Comparison of ENCODE assay signal across 17 cellular contexts in the genomic region with DNA sequence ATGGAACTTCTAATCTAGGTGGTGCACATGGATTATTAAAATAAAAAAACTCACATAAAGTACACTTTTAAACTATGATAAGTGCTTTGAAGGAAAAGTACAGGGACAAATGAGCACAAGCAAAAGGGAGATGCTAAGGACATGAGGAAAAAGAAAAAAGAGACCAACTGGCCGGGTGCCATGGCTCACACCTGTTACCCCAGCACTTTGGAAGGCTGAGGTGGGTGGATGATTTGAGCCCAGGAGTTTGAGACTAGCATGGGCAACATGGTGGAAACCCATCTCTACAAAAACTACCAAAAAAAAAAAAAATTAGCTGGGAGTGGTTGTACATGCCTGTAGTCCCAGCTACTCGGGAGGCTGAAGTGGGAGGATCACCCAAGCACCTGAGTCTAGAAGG.
DNase-seq lines count a peak whose midpoint lies in the region; ATAC-seq and TF ChIP-seq lines count a peak whose summit lies in the region.
"Had no signal": no experiment of that assay in that cellular context is flagged by ENCODE, and none has a peak within 500 bp of the region (broad histone marks: within the 10 kb centered on the region; RNA-seq: fewer than 3 reads in every experiment).

No MANE protein-coding gene starts in this region.

- no peak overlapping the region for H3K9ac ChIP-seq in IMR-90 (ENCODE audit: low read depth, low read length)
- H3K9ac ChIP-seq in parathyroid adenoma: no peak overlapping the region

- H3K27me3 Mint-ChIP-seq in chondrocyte (ENCODE audit: low read depth): peaks cover 7% of the 10 kb centered on the region
- peaks cover 13 to 41% of the 10 kb centered on the region in 2 donors for H3K27me3 Mint-ChIP-seq in T-cell

- no TSS peak for BruUV-seq in IMR-90 (replicated peaks; lab: Mats Ljungman, UMichigan)

- H3K27ac Mint-ChIP-seq in chondrocyte (ENCODE audit: unreplicated experiment): peak overlapping the region; percentile 75
- H3K27ac Mint-ChIP-seq in T-cell: no peak overlapping the region

- no peaks in the 10 kb centered on the region for H4K20me1 ChIP-seq in IMR-90 (ENCODE audit: insufficient read depth, low read length)

- no peak overlapping the region for H3K56ac ChIP-seq in IMR-90 (ENCODE audit: extremely low read depth, insufficient read depth, low read length)

- H2AFZ ChIP-seq in ACC112 (ENCODE audit: low read length, unreplicated experiment) (peak overlapping the region; percentile 87), IMR-90 (replicated peaks; ENCODE audit: low read length, poor library complexity) (no peak overlapping the region), parathyroid adenoma (peak overlapping the region; percentile 71)

- no peak overlapping the region; the same call in 1 of the 2 replicates for H3K18ac ChIP-seq in IMR-90 (ENCODE audit: low read depth, low read length)

- TF ChIP-seq CTCF in IMR-90 (conservative IDR thresholded peaks at IDR 0.05; ENCODE audit: low read depth, low read length) (no peak), chondrocyte (IDR thresholded peaks at IDR 0.05) (no peak), parathyroid adenoma (IDR thresholded peaks at IDR 0.05) (no peak), WERI-Rb-1 (IDR thresholded peaks at IDR 0.05; ENCODE audit: low read depth, low read length) (no peak)

- 0 out of 2 replicates have a peak, but pooled peaks cover 3% of the 10 kb centered on the region for H3K9me1 ChIP-seq in IMR-90 (ENCODE audit: insufficient read depth, low read length)

- no peak overlapping the region for H2AK9ac ChIP-seq in IMR-90 (replicated peaks; ENCODE audit: low read depth, low read length, poor library complexity)

- CTCF ChIA-PET in IMR-90 (lab: Yijun Ruan, JAX): interaction anchor here (0.5 to 2.0 kb wide), 12 partner anchors 8 to 532 kb away, joined by 3 to 8 read pairs (median 3); no protein-coding TSS in a partner anchor
- CTCF ChIA-PET in T-cell (lab: Charles Lee): interaction anchor here (1.1 to 3.0 kb wide), 6 partner anchors 38 to 265 kb away, joined by 3 to 17 read pairs (median 11); no protein-coding TSS in a partner anchor

- H4K5ac ChIP-seq in IMR-90 (ENCODE audit: low read depth, low read length): no peak overlapping the region

- H3K14ac ChIP-seq in IMR-90 (replicated peaks; ENCODE audit: low read depth, low read length): 0 out of 2 replicates have a peak overlapping the region, but pooled peaks have one; percentile 37

- H2BK15ac ChIP-seq in IMR-90 (ENCODE audit: low read depth, low read length): no peak overlapping the region

- WGBS in IMR-90 (ENCODE audit: extremely low coverage in 2 of 2, insufficient read length in 1 of 2), 2 experiments: no CpG with 5 or more reads among the region's 2 CpGs

- H3K4me3 Mint-ChIP-seq in chondrocyte (ENCODE audit: unreplicated experiment): no peak overlapping the region
- no peak overlapping the region for H3K4me3 Mint-ChIP-seq in T-cell

- peak overlapping the region; percentile 74 for H2BK120ac ChIP-seq in IMR-90 (ENCODE audit: low read depth, low read length)

- H3K27me3 ChIP-seq in ACC112 (ENCODE audit: insufficient read depth, low read length) (no peaks in the 10 kb centered on the region), IMR-90 (ENCODE audit: control insufficient read depth, insufficient read depth, low read length) (no peaks in the 10 kb centered on the region), parathyroid adenoma (ENCODE audit: control insufficient read depth, insufficient read depth, low read length) (no peaks in the 10 kb centered on the region), WERI-Rb-1 (ENCODE audit: insufficient read depth, low read depth, severe bottlenecking) (peaks cover 32% of the 10 kb centered on the region)

- no peaks in the 10 kb centered on the region for H3K9me3 ChIP-seq in IMR-90 (ENCODE audit: control insufficient read depth, insufficient read depth, low read length)
- H3K9me3 ChIP-seq in parathyroid adenoma (ENCODE audit: control insufficient read depth, low read length): no peaks in the 10 kb centered on the region
- H3K9me3 ChIP-seq in WERI-Rb-1 (ENCODE audit: severe bottlenecking): no peaks in the 10 kb centered on the region

- no peaks in the 10 kb centered on the region for H3K9me3 Mint-ChIP-seq in chondrocyte (ENCODE audit: low read depth)
- H3K9me3 Mint-ChIP-seq in T-cell: no peaks in the 10 kb centered on the region

- H3K4me1 Mint-ChIP-seq in chondrocyte (ENCODE audit: low read depth): peaks cover 22% of the 10 kb centered on the region
- H3K4me1 Mint-ChIP-seq in T-cell: no peaks in the 10 kb centered on the region

- peak overlapping the region; percentile 77 for H3K4ac ChIP-seq in IMR-90 (ENCODE audit: low read depth, low read length)

- H2BK20ac ChIP-seq in IMR-90 (ENCODE audit: low read depth, low read length): peak overlapping the region; percentile 46; the same call in 1 of the 2 replicates

- DNase-seq in IMR-90 (no peak), chondrocyte (ENCODE audit: low spot score) (no peak), WERI-Rb-1 (no peak), COLO829 (ENCODE audit: low spot score) (no peak), T-cell (no peak)
- DNase-seq in activated effector memory CD4-positive, alpha-beta T cell treated with anti-CD3 and anti-CD28 coated beads, Interleukin-2, amount 50 U/mL, for 16 hours: no peak
- DNase-seq: C1 segment of cervical spinal cord; GOT3; Karpas-422; MM.1S; NCI-H1092 treated with DMSO at 0.1 percent for 48 hours; NCI-H2107; NCI-H2227 treated with DMSO at 0.1 percent for 48 hours; NCI-H524 treated with DMSO at 0.1 percent for 48 hours; NK-92 treated with Interleukin-12 subunit alpha and Interleukin-12 subunit beta, amount 100 ng/mL, for 24 hours had no signal

- H3K4me2 ChIP-seq in IMR-90 (ENCODE audit: low read depth, low read length) (no peak overlapping the region), parathyroid adenoma (ENCODE audit: low read length) (no peak overlapping the region)

- H3K36me3 ChIP-seq in ACC112 (ENCODE audit: insufficient read depth, low read length) (no peaks in the 10 kb centered on the region), IMR-90 (ENCODE audit: control insufficient read depth, insufficient read depth, low read length) (no peaks in the 10 kb centered on the region), parathyroid adenoma (ENCODE audit: control insufficient read depth, insufficient read depth, low read length) (no peaks in the 10 kb centered on the region), WERI-Rb-1 (no peaks in the 10 kb centered on the region)

- no peaks in the 10 kb centered on the region for H3K79me1 ChIP-seq in IMR-90 (ENCODE audit: low read depth in 1 of 2, low read length in 2 of 2)

- H2BK5ac ChIP-seq in IMR-90 (ENCODE audit: low read depth, low read length, poor library complexity, severe bottlenecking): peak overlapping the region; percentile 6

- H3K23ac ChIP-seq in IMR-90 (ENCODE audit: low read depth, low read length): no peak overlapping the region

- H3K79me2 ChIP-seq in ACC112 (ENCODE audit: control insufficient read depth, insufficient read depth, low read length, unreplicated experiment) (no peaks in the 10 kb centered on the region), parathyroid adenoma (no peaks in the 10 kb centered on the region)

- dilution Hi-C loops in IMR-90 (cut with HindIII; ENCODE audit: low sequenced_read_pairs, unreplicated experiment): no loop called here

- no peak for TF ChIP-seq POLR2A in IMR-90 (IDR thresholded peaks at IDR 0.05; ENCODE audit: low read depth, low read length)

- H4K8ac ChIP-seq in IMR-90 (ENCODE audit: low read depth in 2 of 2, low read length in 2 of 2): peak overlapping the region; percentile 34 to 81; a peak in 2 of 4 replicates

- intact Hi-C loops in IMR-90 (cut with micrococcal nuclease): no loop called here

- H3K36me3 Mint-ChIP-seq in chondrocyte (ENCODE audit: low read depth) (no peaks in the 10 kb centered on the region), T-cell (no peaks in the 10 kb centered on the region)

- H3K4me3 ChIP-seq in ACC112 (ENCODE audit: low read depth, low read length) (no peak overlapping the region), IMR-90 (ENCODE audit: insufficient read depth, low read depth, low read length) (no peak overlapping the region), parathyroid adenoma (ENCODE audit: low read depth, low read length) (no peak overlapping the region), WERI-Rb-1 (ENCODE audit: low read depth, low read length) (no peak overlapping the region)

- in situ Hi-C loops in IMR-90 (cut with MboI; ENCODE audit: low sequenced_read_pairs): loop anchor here (10.0 kb wide), 1 partner anchor 171 kb away; a partner anchor contains a TSS

- no peak for TF ChIP-seq RAD21 in IMR-90 (IDR thresholded peaks at IDR 0.05; ENCODE audit: low read length)

- peak overlapping the region; percentile 34; the same call in 1 of the 2 replicates for H4K91ac ChIP-seq in IMR-90 (ENCODE audit: insufficient read depth, low read depth, low read length)

- ATAC-seq in IMR-90 (ENCODE audit: low read depth) (no peak), T-cell (replicated peaks in 1 of 4) (no peak)

- POLR2A ChIA-PET in IMR-90 (lab: Charles Lee; ENCODE audit: unreplicated experiment) (no interaction called here), T-cell (lab: Charles Lee) (no interaction called here)

- peak overlapping the region; percentile 88; the same call in 1 of the 2 replicates for H2AK5ac ChIP-seq in IMR-90 (ENCODE audit: low read depth, low read length)

- H3K27ac ChIP-seq in ACC112 (ENCODE audit: low read depth, low read length): peak overlapping the region; percentile 57; the same call in 1 of the 2 replicates
- peak overlapping the region; percentile 53; the same call in 1 of the 2 replicates for H3K27ac ChIP-seq in IMR-90 (ENCODE audit: insufficient read depth, low read length)
- H3K27ac ChIP-seq in parathyroid adenoma: peak overlapping the region; percentile 75
- H3K27ac ChIP-seq in WERI-Rb-1: no peak overlapping the region

- H3K4me1 ChIP-seq in ACC112 (ENCODE audit: control insufficient read depth, insufficient read depth, low read length, unreplicated experiment) (peaks cover 34% of the 10 kb centered on the region), IMR-90 (ENCODE audit: control insufficient read depth, insufficient read depth, low read length) (peaks cover 3% of the 10 kb centered on the region; the same call in 1 of the 2 replicates), parathyroid adenoma (peaks cover 30% of the 10 kb centered on the region)

TF ChIP-seq in IMR-90, 13 proteins besides CTCF, POLR2A, EP300 and RAD21 (continues in another document):
- no peak for TF ChIP-seq CEBPB (IDR thresholded peaks at IDR 0.05; ENCODE audit: low read depth, low read length)
- no peak for TF ChIP-seq RCOR1 (IDR thresholded peaks at IDR 0.05; ENCODE audit: insufficient replicate concordance, low read length)
- TF ChIP-seq, protein P1, sequence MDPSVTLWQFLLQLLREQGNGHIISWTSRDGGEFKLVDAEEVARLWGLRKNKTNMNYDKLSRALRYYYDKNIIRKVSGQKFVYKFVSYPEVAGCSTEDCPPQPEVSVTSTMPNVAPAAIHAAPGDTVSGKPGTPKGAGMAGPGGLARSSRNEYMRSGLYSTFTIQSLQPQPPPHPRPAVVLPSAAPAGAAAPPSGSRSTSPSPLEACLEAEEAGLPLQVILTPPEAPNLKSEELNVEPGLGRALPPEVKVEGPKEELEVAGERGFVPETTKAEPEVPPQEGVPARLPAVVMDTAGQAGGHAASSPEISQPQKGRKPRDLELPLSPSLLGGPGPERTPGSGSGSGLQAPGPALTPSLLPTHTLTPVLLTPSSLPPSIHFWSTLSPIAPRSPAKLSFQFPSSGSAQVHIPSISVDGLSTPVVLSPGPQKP (IDR thresholded peaks at IDR 0.05; ENCODE audit: borderline replicate concordance, low read depth, low read length): no peak
